In the genomic region with DNA sequence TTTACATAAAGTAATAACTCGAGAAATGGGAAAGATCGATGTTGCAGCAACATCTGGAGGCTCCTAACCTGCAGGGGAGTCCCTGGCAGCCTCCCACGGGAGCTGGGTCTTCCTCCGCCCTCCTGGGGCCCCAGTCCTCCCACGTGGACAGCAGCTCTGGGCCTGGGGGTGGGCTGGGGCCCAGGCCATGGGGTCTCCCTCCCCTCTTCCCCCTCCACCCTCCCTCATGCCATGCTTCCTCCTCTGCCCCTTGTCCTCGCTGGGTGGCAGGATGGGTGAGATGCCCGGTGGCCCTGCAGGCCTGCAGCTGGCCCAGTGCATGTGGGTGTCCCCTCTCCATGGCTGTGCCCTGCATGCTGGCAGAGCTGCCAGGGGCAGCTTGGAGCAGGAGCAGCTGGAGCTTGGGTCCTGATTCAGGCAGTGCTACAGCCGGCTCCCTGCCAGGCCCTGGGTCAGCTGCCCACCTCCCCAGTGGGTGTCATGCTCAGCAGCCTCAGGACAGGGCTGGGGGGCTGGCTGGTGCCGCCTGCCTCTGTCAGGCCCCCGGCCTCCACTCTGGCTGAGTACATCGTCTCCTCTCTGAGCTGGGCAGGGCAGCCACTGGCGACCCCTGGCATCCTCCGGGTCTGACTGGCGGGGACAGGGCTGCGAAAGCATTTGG, we compare ENCODE assay signal across 1 cellular context.
TF ChIP-seq lines count a peak whose summit lies in the region.

No MANE protein-coding gene starts in this region.

TF ChIP-seq in H1, 55 proteins besides CTCF, POLR2A, EP300 and RAD21 (continued from another document):
- no peak for TF ChIP-seq MAX (IDR thresholded peaks at IDR 0.05)
- TF ChIP-seq POLR2AphosphoS5 (IDR thresholded peaks at IDR 0.05; ENCODE audit: low read depth, low read length) = no peak
- TF ChIP-seq SAP30 (IDR thresholded peaks at IDR 0.05; ENCODE audit: insufficient read depth, insufficient replicate concordance, low read length) = no peak
- TF ChIP-seq CHD1 (IDR thresholded peaks at IDR 0.05; ENCODE audit: low read depth, low read length) = no peak
- no peak for TF ChIP-seq TBP (IDR thresholded peaks at IDR 0.05; ENCODE audit: low read depth, low read length)
